ENCODE assay signal across 1 cellular context in the genomic region with DNA sequence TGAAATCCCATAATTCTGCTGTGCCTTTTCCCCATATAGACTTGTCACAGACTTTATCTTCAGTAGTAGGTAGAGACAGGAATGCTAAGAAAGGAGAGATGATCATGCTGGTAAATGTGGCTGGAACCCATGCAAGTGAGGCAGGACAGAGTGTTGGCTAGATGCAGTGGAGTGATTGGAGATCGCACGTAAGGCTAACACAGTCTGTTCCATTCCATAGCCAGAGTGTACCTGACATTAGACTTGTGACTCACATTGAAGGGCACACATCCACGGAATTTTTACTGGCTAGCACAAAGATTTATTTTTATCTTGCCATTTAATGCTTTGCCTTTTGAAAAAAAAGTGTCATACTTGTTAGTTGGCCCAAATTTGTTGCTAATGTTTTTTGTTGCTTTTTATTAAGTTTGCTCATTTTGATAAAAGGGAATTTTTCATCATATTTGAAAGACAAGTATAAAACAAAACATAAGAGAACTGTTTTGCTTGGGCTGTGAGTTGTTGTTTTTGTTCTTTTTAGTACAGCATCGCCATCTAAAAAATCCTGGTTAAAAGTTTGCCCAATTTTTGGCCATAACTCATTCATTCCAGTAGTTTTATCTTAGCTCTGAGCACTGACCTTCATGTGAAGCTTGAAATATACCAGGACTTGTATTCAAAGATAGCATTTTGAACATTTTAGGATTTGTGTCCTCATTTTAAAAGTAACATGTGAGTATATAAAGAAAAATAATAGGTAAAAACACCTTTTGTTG.
TF ChIP-seq lines count a peak whose summit lies in the region.

No MANE protein-coding gene starts in this region.

TF ChIP-seq in K562, 482 proteins besides CTCF, POLR2A, EP300 and RAD21 (continued from another document and continues in another):
- TF ChIP-seq NRF1 (conservative IDR thresholded peaks at IDR 0.05 in 1 of 2, IDR thresholded peaks at IDR 0.05 in 1 of 2) (0 out of 4 replicates have a peak, but pooled peaks of 1 of the 2 experiments have one; percentile 8), BRD4 (IDR thresholded peaks at IDR 0.05) (no peak), CXXC5 (CRISPR knock-in tag; IDR thresholded peaks at IDR 0.05) (peak; percentile 31; the same call in 1 of the 2 replicates), ZBTB43 (CRISPR knock-in tag; IDR thresholded peaks at IDR 0.05) (no peak), KAT2B (IDR thresholded peaks at IDR 0.05; ENCODE audit: low read depth, low read length) (no peak), HMGN3 (IDR thresholded peaks at IDR 0.05; ENCODE audit: borderline replicate concordance, extremely low read depth, insufficient read length, low read depth, low read length) (no peak), ZNF511 (CRISPR knock-in tag; IDR thresholded peaks at IDR 0.05) (no peak), PML (IDR thresholded peaks at IDR 0.05; ENCODE audit: low read length) (no peak), KAT7 (CRISPR knock-in tag; IDR thresholded peaks at IDR 0.05; ENCODE audit: borderline replicate concordance) (no peak), RBM34 (IDR thresholded peaks at IDR 0.05; ENCODE audit: borderline replicate concordance, insufficient read depth, low read length) (no peak), SMARCB1 (IDR thresholded peaks at IDR 0.05; ENCODE audit: insufficient read length, low read depth) (no peak), ZNF143 (CRISPR knock-in tag; IDR thresholded peaks at IDR 0.05) (no peak), TEAD4 (IDR thresholded peaks at IDR 0.05; ENCODE audit: low read length) (0 out of 2 replicates have a peak, but pooled peaks have one; percentile 8), TEAD4 (CRISPR knock-in tag; IDR thresholded peaks at IDR 0.05; ENCODE audit: borderline replicate concordance) (no peak), DNMT1 (IDR thresholded peaks at IDR 0.05) (no peak), ZNF316 (IDR thresholded peaks at IDR 0.05) (no peak), ZNF23 (CRISPR knock-in tag; IDR thresholded peaks at IDR 0.05) (no peak), ESRRA (IDR thresholded peaks at IDR 0.05; ENCODE audit: borderline replicate concordance, low read depth) (0 out of 2 replicates have a peak, but pooled peaks have one; percentile 15), ZZZ3 (IDR thresholded peaks at IDR 0.05) (0 out of 2 replicates have a peak, but pooled peaks have one; percentile 14), JUND (IDR thresholded peaks at IDR 0.05; ENCODE audit: borderline replicate concordance, low read depth, low read length) (0 out of 2 replicates have a peak, but pooled peaks have one; percentile 36), JUND (tag; IDR thresholded peaks at IDR 0.05; ENCODE audit: borderline replicate concordance, low read depth, low read length) (peak; percentile 23; the same call in 1 of the 3 replicates), GATAD2A (IDR thresholded peaks at IDR 0.05) (0 out of 2 replicates have a peak, but pooled peaks have one; percentile 32), FOSL1 (tag; conservative IDR thresholded peaks at IDR 0.05) (0 out of 2 replicates have a peak, but pooled peaks have one; percentile 19), ZNF696 (CRISPR knock-in tag; conservative IDR thresholded peaks at IDR 0.05) (no peak), NR4A1 (CRISPR knock-in tag; IDR thresholded peaks at IDR 0.05) (no peak), NR4A1 (tag; IDR thresholded peaks at IDR 0.05) (no peak), ZNF41 (CRISPR knock-in tag; conservative IDR thresholded peaks at IDR 0.05) (no peak), KLF16 (IDR thresholded peaks at IDR 0.05) (no peak), ZNF140 (CRISPR knock-in tag; IDR thresholded peaks at IDR 0.05) (no peak), RUNX1 (IDR thresholded peaks at IDR 0.05; ENCODE audit: low read depth) (no peak), ETV5 (CRISPR knock-in tag; IDR thresholded peaks at IDR 0.05; ENCODE audit: low read depth) (no peak), NCOA2 (IDR thresholded peaks at IDR 0.05; ENCODE audit: partially characterized antibody in 2 of 2) (no peak), CCNT2 (IDR thresholded peaks at IDR 0.05; ENCODE audit: borderline replicate concordance, extremely low read depth, insufficient read length, low read depth, low read length) (no peak), ZNF175 (CRISPR knock-in tag; IDR thresholded peaks at IDR 0.05; ENCODE audit: low read depth) (0 out of 2 replicates have a peak, but pooled peaks have one; percentile 37), MECOM (CRISPR knock-in tag; IDR thresholded peaks at IDR 0.05) (no peak), DPF2 (IDR thresholded peaks at IDR 0.05) (peak; percentile 49; the same call in 1 of the 2 replicates), SRSF1 (IDR thresholded peaks at IDR 0.05; ENCODE audit: low read depth, low read length) (no peak), ZBTB11 (CRISPR knock-in tag; IDR thresholded peaks at IDR 0.05) (no peak), HDGF (IDR thresholded peaks at IDR 0.05) (peak; percentile 72; the same call in 1 of the 2 replicates), CEBPZ (IDR thresholded peaks at IDR 0.05; ENCODE audit: borderline replicate concordance, low read depth, low read length) (no peak), POLR2H (tag; IDR thresholded peaks at IDR 0.05; ENCODE audit: low read depth) (0 out of 2 replicates have a peak, but pooled peaks have one; percentile 29), NBN (IDR thresholded peaks at IDR 0.05; ENCODE audit: low read depth) (peak; percentile 24; the same call in 1 of the 2 replicates), IFI16 (CRISPR knock-in tag; IDR thresholded peaks at IDR 0.05) (0 out of 2 replicates have a peak, but pooled peaks have one; percentile 6), MCM7 (IDR thresholded peaks at IDR 0.05) (no peak), KDM5B (IDR thresholded peaks at IDR 0.05; ENCODE audit: insufficient replicate concordance, low read depth, low read length) (no peak), PURB (CRISPR knock-in tag; IDR thresholded peaks at IDR 0.05; ENCODE audit: low read depth) (no peak), MEF2D (tag; conservative IDR thresholded peaks at IDR 0.05; ENCODE audit: low read depth) (0 out of 2 replicates have a peak, but pooled peaks have one; percentile 28), ZNF445 (CRISPR knock-in tag; IDR thresholded peaks at IDR 0.05; ENCODE audit: low read depth) (no peak), DACH1 (IDR thresholded peaks at IDR 0.05; ENCODE audit: partially characterized antibody) (no peak), FOXM1 (IDR thresholded peaks at IDR 0.05; ENCODE audit: low read depth) (no peak), FOXM1 (CRISPR knock-in tag; IDR thresholded peaks at IDR 0.05; ENCODE audit: low read depth) (no peak), TCFL5 (CRISPR knock-in tag; conservative IDR thresholded peaks at IDR 0.05) (no peak)
- TF ChIP-seq, protein P1, sequence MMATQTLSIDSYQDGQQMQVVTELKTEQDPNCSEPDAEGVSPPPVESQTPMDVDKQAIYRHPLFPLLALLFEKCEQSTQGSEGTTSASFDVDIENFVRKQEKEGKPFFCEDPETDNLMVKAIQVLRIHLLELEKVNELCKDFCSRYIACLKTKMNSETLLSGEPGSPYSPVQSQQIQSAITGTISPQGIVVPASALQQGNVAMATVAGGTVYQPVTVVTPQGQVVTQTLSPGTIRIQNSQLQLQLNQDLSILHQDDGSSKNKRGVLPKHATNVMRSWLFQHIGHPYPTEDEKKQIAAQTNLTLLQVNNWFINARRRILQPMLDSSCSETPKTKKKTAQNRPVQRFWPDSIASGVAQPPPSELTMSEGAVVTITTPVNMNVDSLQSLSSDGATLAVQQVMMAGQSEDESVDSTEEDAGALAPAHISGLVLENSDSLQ (IDR thresholded peaks at IDR 0.05): 0 out of 2 replicates have a peak, but pooled peaks have one; percentile 21
- TF ChIP-seq, protein P2, sequence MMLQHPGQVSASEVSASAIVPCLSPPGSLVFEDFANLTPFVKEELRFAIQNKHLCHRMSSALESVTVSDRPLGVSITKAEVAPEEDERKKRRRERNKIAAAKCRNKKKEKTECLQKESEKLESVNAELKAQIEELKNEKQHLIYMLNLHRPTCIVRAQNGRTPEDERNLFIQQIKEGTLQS (IDR thresholded peaks at IDR 0.05): 0 out of 2 replicates have a peak, but pooled peaks have one; percentile 12
- TF ChIP-seq, protein P2 (CRISPR knock-in tag; conservative IDR thresholded peaks at IDR 0.05): no peak
- TF ChIP-seq, protein P3, sequence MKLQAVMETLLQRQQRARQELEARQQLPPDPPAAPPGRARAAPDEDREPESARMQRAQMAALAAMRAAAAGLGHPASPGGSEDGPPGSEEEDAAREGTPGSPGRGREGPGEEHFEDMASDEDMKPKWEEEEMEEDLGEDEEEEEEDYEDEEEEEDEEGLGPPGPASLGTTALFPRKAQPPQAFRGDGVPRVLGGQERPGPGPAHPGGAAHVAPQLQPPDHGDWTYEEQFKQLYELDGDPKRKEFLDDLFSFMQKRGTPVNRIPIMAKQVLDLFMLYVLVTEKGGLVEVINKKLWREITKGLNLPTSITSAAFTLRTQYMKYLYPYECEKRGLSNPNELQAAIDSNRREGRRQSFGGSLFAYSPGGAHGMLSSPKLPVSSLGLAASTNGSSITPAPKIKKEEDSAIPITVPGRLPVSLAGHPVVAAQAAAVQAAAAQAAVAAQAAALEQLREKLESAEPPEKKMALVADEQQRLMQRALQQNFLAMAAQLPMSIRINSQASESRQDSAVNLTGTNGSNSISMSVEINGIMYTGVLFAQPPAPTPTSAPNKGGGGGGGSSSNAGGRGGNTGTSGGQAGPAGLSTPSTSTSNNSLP (IDR thresholded peaks at IDR 0.05; ENCODE audit: borderline replicate concordance, low read depth, low read length): no peak
- TF ChIP-seq, protein P4, sequence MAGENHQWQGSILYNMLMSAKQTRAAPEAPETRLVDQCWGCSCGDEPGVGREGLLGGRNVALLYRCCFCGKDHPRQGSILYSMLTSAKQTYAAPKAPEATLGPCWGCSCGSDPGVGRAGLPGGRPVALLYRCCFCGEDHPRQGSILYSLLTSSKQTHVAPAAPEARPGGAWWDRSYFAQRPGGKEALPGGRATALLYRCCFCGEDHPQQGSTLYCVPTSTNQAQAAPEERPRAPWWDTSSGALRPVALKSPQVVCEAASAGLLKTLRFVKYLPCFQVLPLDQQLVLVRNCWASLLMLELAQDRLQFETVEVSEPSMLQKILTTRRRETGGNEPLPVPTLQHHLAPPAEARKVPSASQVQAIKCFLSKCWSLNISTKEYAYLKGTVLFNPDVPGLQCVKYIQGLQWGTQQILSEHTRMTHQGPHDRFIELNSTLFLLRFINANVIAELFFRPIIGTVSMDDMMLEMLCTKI (IDR thresholded peaks at IDR 0.05; ENCODE audit: partially characterized antibody): no peak
